In the genomic region with DNA sequence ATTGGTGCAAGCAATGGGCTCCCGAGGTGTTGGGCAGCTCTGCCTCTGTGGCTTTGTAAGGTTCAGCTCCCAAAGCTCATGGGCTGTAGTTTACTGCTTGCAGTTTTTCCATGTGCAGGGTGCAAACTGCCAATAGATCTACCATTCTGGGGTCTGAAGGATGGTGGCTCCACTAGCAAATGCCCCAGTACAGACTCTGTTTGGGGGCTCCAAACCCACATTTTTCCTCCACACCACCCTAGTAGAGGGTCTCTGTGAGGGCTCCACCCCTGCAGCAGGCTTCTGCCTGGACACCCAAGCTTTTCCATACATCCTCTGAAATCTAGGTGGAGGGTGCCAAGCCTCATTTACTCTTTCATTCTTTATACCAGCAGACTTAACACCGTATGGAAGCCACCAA, we compare ENCODE assay signal across 29 cellular contexts.
"Had no signal": no experiment of that assay in that cellular context is flagged by ENCODE, and none has a peak within 500 bp of the region (broad histone marks: within the 10 kb centered on the region; RNA-seq: fewer than 3 reads in every experiment).

No MANE protein-coding gene starts in this region.

- ATAC-seq: effector memory CD8-positive, alpha-beta T cell; esophagus mucosa; foreskin keratinocyte; gastrocnemius medialis; gastroesophageal sphincter; heart left ventricle; heart right ventricle had no signal

- DNase-seq: colonic mucosa; cortex of kidney; dermis blood vessel endothelial cell; dorsolateral prefrontal cortex; effector CD4-positive, alpha-beta T cell; effector CD8-positive, alpha-beta T cell; effector memory CD4-positive, alpha-beta T cell; effector memory CD8-positive, alpha-beta T cell; endodermal cell; erythroblast; esophagus squamous epithelium; foreskin fibroblast; foreskin keratinocyte; foreskin melanocyte; gastrocnemius medialis; glutamatergic neuron; head of caudate nucleus; heart left ventricle; heart right ventricle had no signal

- H3K36me3 ChIP-seq: colonic mucosa, esophagus muscularis mucosa, esophagus squamous epithelium, gastrocnemius medialis, gastroesophageal sphincter, heart left ventricle, heart right ventricle had no signal

- H3K27ac ChIP-seq: colonic mucosa, coronary artery, dorsolateral prefrontal cortex, epithelial cell of prostate, esophagus muscularis mucosa, esophagus squamous epithelium, foreskin keratinocyte, gastrocnemius medialis, gastroesophageal sphincter, heart left ventricle, heart right ventricle, hepatocyte had no signal

- H3K4me3 ChIP-seq: colonic mucosa, coronary artery, dorsolateral prefrontal cortex, esophagus muscularis mucosa, esophagus squamous epithelium, gastrocnemius medialis, gastroesophageal sphincter, heart left ventricle, heart right ventricle, hepatocyte had no signal

- FAIRE-seq: colon, endometrium, endothelial cell of umbilical vein, frontal cortex had no signal

- H3K4me1 ChIP-seq: colonic mucosa, esophagus muscularis mucosa, esophagus squamous epithelium, foreskin keratinocyte, gastrocnemius medialis, gastroesophageal sphincter, heart left ventricle, heart right ventricle had no signal

- H3K9me3 ChIP-seq: colonic mucosa, esophagus muscularis mucosa, esophagus squamous epithelium, gastrocnemius medialis, gastroesophageal sphincter had no signal
